Comparison of ENCODE assay signal across 10 cellular contexts in genomic region chr11:35216962-35217667, GRCh38.
DNase-seq lines count a peak whose midpoint lies in the region; ATAC-seq and TF ChIP-seq lines count a peak whose summit lies in the region.
"Had no signal": no experiment of that assay in that cellular context is flagged by ENCODE, and none has a peak within 500 bp of the region (broad histone marks: within the 10 kb centered on the region; RNA-seq: fewer than 3 reads in every experiment).

No MANE protein-coding gene starts in this region.

- H2BK20ac ChIP-seq in IMR-90 (ENCODE audit: low read depth, low read length) = peak overlapping the region; percentile 22; the same call in 1 of the 2 replicates

- no TSS peak for BruUV-seq in IMR-90 (replicated peaks; lab: Mats Ljungman, UMichigan)

- peak overlapping the region; percentile 24; the same call in 1 of the 2 replicates for H3K56ac ChIP-seq in IMR-90 (ENCODE audit: extremely low read depth, insufficient read depth, low read length)

- TF ChIP-seq RAD21 in IMR-90 (IDR thresholded peaks at IDR 0.05; ENCODE audit: low read length) (no peak), liver (IDR thresholded peaks at IDR 0.05) (peak in 1 of 2 donors; percentile 39)

- dilution Hi-C loops in IMR-90 (cut with HindIII; ENCODE audit: low sequenced_read_pairs, unreplicated experiment) = no loop called here

- H3K4me3 ChIP-seq in IMR-90 (ENCODE audit: insufficient read depth, low read depth, low read length) (no peak overlapping the region), liver (ENCODE audit: low read depth in 1 of 3, low read length in 3 of 3) (no peak overlapping the region)
- H3K4me3 ChIP-seq: heart right ventricle had no signal

- H2BK15ac ChIP-seq in IMR-90 (ENCODE audit: low read depth, low read length) = peak overlapping the region; percentile 69; the same call in 2 of the 3 replicates

- peak overlapping the region; percentile 41 for H2BK120ac ChIP-seq in IMR-90 (ENCODE audit: low read depth, low read length)

- H4K5ac ChIP-seq in IMR-90 (ENCODE audit: low read depth, low read length) = peak overlapping the region; percentile 77; the same call in 1 of the 2 replicates

- no peak overlapping the region for H2AFZ ChIP-seq in IMR-90 (replicated peaks; ENCODE audit: low read length, poor library complexity)

- H3K14ac ChIP-seq in IMR-90 (replicated peaks; ENCODE audit: low read depth, low read length) = peak overlapping the region; percentile 32; the same call in 1 of the 2 replicates

- CTCF ChIA-PET in IMR-90 (lab: Yijun Ruan, JAX) = no interaction called here

- H3K27me3 Mint-ChIP-seq in activated T-helper 2 cell treated with anti-CD3 and anti-CD28 coated beads, Interferon-gamma antibody, Interleukin-2, Interleukin-4, amounts not matched to agents 10 μg/mL and 5 μg/mL and 100 μg/mL, durations not matched to agents 14 hours and 24 hours and 36 hours (ENCODE audit: low read depth) = no peaks in the 10 kb centered on the region

- peak overlapping the region; percentile 58 for H3K18ac ChIP-seq in IMR-90 (ENCODE audit: low read depth, low read length)

- peaks cover 94% of the 10 kb centered on the region for H3K36me3 Mint-ChIP-seq in activated T-helper 2 cell treated with anti-CD3 and anti-CD28 coated beads, Interferon-gamma antibody, Interleukin-2, Interleukin-4, amounts not matched to agents 10 μg/mL and 5 μg/mL and 100 μg/mL, durations not matched to agents 14 hours and 24 hours and 36 hours (ENCODE audit: low read depth)

- in situ Hi-C loops in IMR-90 (cut with MboI; ENCODE audit: low sequenced_read_pairs) = no loop called here

- H3K9me3 Mint-ChIP-seq in activated T-helper 2 cell treated with anti-CD3 and anti-CD28 coated beads, Interferon-gamma antibody, Interleukin-2, Interleukin-4, amounts not matched to agents 10 μg/mL and 5 μg/mL and 100 μg/mL, durations not matched to agents 14 hours and 24 hours and 36 hours = no peaks in the 10 kb centered on the region

- peak overlapping the region; percentile 30; the same call in 1 of the 2 replicates for H4K91ac ChIP-seq in IMR-90 (ENCODE audit: insufficient read depth, low read depth, low read length)

- H3K9me1 ChIP-seq in IMR-90 (ENCODE audit: insufficient read depth, low read length) = peaks cover 19% of the 10 kb centered on the region

- H3K36me3 ChIP-seq in IMR-90 (ENCODE audit: control insufficient read depth, insufficient read depth, low read length) (peaks cover 64% of the 10 kb centered on the region), liver (ENCODE audit: control insufficient read depth in 4 of 4, insufficient read depth in 3 of 4, low read depth in 1 of 4, low read length in 3 of 4) (peaks cover 0 to 1% (median 0%) of the 10 kb centered on the region in 4 donors)

- peaks cover 43 to 76% of the 10 kb centered on the region in 2 experiments for H3K79me1 ChIP-seq in IMR-90 (ENCODE audit: low read depth in 1 of 2, low read length in 2 of 2)

- H3K27ac Mint-ChIP-seq in activated T-helper 2 cell treated with anti-CD3 and anti-CD28 coated beads, Interferon-gamma antibody, Interleukin-2, Interleukin-4, amounts not matched to agents 10 μg/mL and 5 μg/mL and 100 μg/mL, durations not matched to agents 14 hours and 24 hours and 36 hours = peak overlapping the region; percentile 29

- peak overlapping the region; percentile 88 for H3K27ac ChIP-seq in IMR-90 (ENCODE audit: insufficient read depth, low read length)
- no peak overlapping the region for H3K27ac ChIP-seq in liver (ENCODE audit: low read depth in 1 of 2, low read length in 2 of 2)

- H3K23ac ChIP-seq in IMR-90 (ENCODE audit: low read depth, low read length) = peak overlapping the region; percentile 6; the same call in 1 of the 2 replicates

- TF ChIP-seq CTCF in IMR-90 (conservative IDR thresholded peaks at IDR 0.05; ENCODE audit: low read depth, low read length) (no peak), liver (IDR thresholded peaks at IDR 0.05; ENCODE audit: low read depth, low read length, missing input control) (no peak)

- H3K4me1 ChIP-seq in IMR-90 (ENCODE audit: control insufficient read depth, insufficient read depth, low read length) = peaks cover 49% of the 10 kb centered on the region
- no peaks in the 10 kb centered on the region for H3K4me1 ChIP-seq in liver (ENCODE audit: control insufficient read depth in 4 of 4, insufficient read depth in 4 of 4, low read length in 3 of 4)

- H2AK5ac ChIP-seq in IMR-90 (ENCODE audit: low read depth, low read length) = peak overlapping the region; percentile 79

- no CpG with 5 or more reads among the region's 3 CpGs for WGBS in IMR-90 (ENCODE audit: extremely low coverage in 2 of 2, insufficient read length in 1 of 2), 2 experiments
- WGBS in liver = 63% methylated on average over 3 of the region's 3 CpGs

- intact Hi-C loops in IMR-90 (cut with micrococcal nuclease) = loop anchor here (5.0 kb wide), 1 partner anchor 75 kb away; no protein-coding TSS in a partner anchor
- intact Hi-C loops in activated T-helper 2 cell treated with anti-CD3 and anti-CD28 coated beads, Interferon-gamma antibody, Interleukin-2, Interleukin-4, amounts not matched to agents 10 μg/mL and 5 μg/mL and 100 μg/mL, durations not matched to agents 14 hours and 24 hours and 36 hours (cut with micrococcal nuclease) = loop anchor here (5.0 kb wide), 1 partner anchor 50 kb away; no protein-coding TSS in a partner anchor

- H4K20me1 ChIP-seq in IMR-90 (ENCODE audit: insufficient read depth, low read length) = peaks cover 3% of the 10 kb centered on the region; the same call in 1 of the 2 replicates

- POLR2A ChIA-PET in IMR-90 (lab: Charles Lee; ENCODE audit: unreplicated experiment) = no interaction called here

- H3K4me3 Mint-ChIP-seq in activated T-helper 2 cell treated with anti-CD3 and anti-CD28 coated beads, Interferon-gamma antibody, Interleukin-2, Interleukin-4, amounts not matched to agents 10 μg/mL and 5 μg/mL and 100 μg/mL, durations not matched to agents 14 hours and 24 hours and 36 hours (ENCODE audit: low read depth) = no peak overlapping the region

- H3K27me3 ChIP-seq in IMR-90 (ENCODE audit: control insufficient read depth, insufficient read depth, low read length) (no peaks in the 10 kb centered on the region), liver (ENCODE audit: control insufficient read depth in 4 of 4, insufficient read depth in 4 of 4, low read length in 3 of 4) (no peaks in the 10 kb centered on the region)
- H3K27me3 ChIP-seq: heart right ventricle had no signal

- H3K9me3 ChIP-seq in IMR-90 (ENCODE audit: control insufficient read depth, insufficient read depth, low read length) = no peaks in the 10 kb centered on the region
- H3K9me3 ChIP-seq in liver (ENCODE audit: control insufficient read depth in 4 of 4, low read length in 3 of 4) = no peaks in the 10 kb centered on the region
- H3K9me3 ChIP-seq: heart right ventricle had no signal

- H3K9ac ChIP-seq in IMR-90 (ENCODE audit: low read depth, low read length) (no peak overlapping the region; the same call in 1 of the 2 replicates), liver (ENCODE audit: low read depth in 1 of 2, low read length in 2 of 2) (no peak overlapping the region)

- peak overlapping the region; percentile 81 for H2BK5ac ChIP-seq in IMR-90 (ENCODE audit: low read depth, low read length, poor library complexity, severe bottlenecking)

- peak; percentile 74 for DNase-seq in DMS53 (lab: John Stamatoyannopoulos, UW)
- no peak for DNase-seq in IMR-90
- DNase-seq in activated T-helper 2 cell treated with anti-CD3 and anti-CD28 coated beads, Interferon-gamma antibody, Interleukin-2, Interleukin-4, amounts not matched to agents 10 μg/mL and 5 μg/mL and 100 μg/mL, durations not matched to agents 14 hours and 24 hours and 36 hours (ENCODE audit: low spot score) = peak; percentile 13
- DNase-seq in GM19238 (ENCODE audit: insufficient read length, low spot score) = no peak
- DNase-seq in SW 1271 (lab: John Stamatoyannopoulos, UW) = no peak
- DNase-seq: aorta, heart right ventricle had no signal

- H3K4me2 ChIP-seq in IMR-90 (ENCODE audit: low read depth, low read length) = no peak overlapping the region

- H2AK9ac ChIP-seq in IMR-90 (replicated peaks; ENCODE audit: low read depth, low read length, poor library complexity) = no peak overlapping the region

- no peak for ATAC-seq in IMR-90 (ENCODE audit: low read depth)
- no peak for ATAC-seq in GM21737 (IDR thresholded peaks at IDR 0.05; ENCODE audit: unreplicated experiment)
- ATAC-seq in GM18858 (IDR thresholded peaks at IDR 0.05; ENCODE audit: unreplicated experiment) = no peak
- ATAC-seq: heart right ventricle had no signal

- peak overlapping the region; percentile 51 for H3K4ac ChIP-seq in IMR-90 (ENCODE audit: low read depth, low read length)

- TF ChIP-seq POLR2A in IMR-90 (IDR thresholded peaks at IDR 0.05; ENCODE audit: low read depth, low read length) = no peak

- H3K4me1 Mint-ChIP-seq in activated T-helper 2 cell treated with anti-CD3 and anti-CD28 coated beads, Interferon-gamma antibody, Interleukin-2, Interleukin-4, amounts not matched to agents 10 μg/mL and 5 μg/mL and 100 μg/mL, durations not matched to agents 14 hours and 24 hours and 36 hours (ENCODE audit: low read depth) = peaks cover 44% of the 10 kb centered on the region

- peak overlapping the region; percentile 14 to 33 for H4K8ac ChIP-seq in IMR-90 (ENCODE audit: low read depth in 2 of 2, low read length in 2 of 2)

TF ChIP-seq in IMR-90, 13 proteins besides CTCF, POLR2A, EP300 and RAD21 (continues in another document):
- no peak for TF ChIP-seq BHLHE40 (IDR thresholded peaks at IDR 0.05; ENCODE audit: low read depth, low read length)
- TF ChIP-seq FOS (IDR thresholded peaks at IDR 0.05; ENCODE audit: low read depth, low read length) = peak; percentile 38; the same call in 1 of the 2 replicates
- no peak for TF ChIP-seq MXI1 (IDR thresholded peaks at IDR 0.05; ENCODE audit: borderline replicate concordance, low read depth, low read length)

TF ChIP-seq in liver, 16 proteins besides CTCF, POLR2A, EP300 and RAD21 (continues in another document):
- peak; percentile 48 to 83 for TF ChIP-seq HNF4A (conservative IDR thresholded peaks at IDR 0.05)
- no peak for TF ChIP-seq ATF3 (IDR thresholded peaks at IDR 0.05)
- TF ChIP-seq NR2F2 (IDR thresholded peaks at IDR 0.05) = no peak
- peak; percentile 57 for TF ChIP-seq MAX (IDR thresholded peaks at IDR 0.05)
- TF ChIP-seq YY1 (IDR thresholded peaks at IDR 0.05) = peak; percentile 37
- no peak for TF ChIP-seq GABPA (IDR thresholded peaks at IDR 0.05 in 1 of 2, conservative IDR thresholded peaks at IDR 0.05 in 1 of 2)
- TF ChIP-seq FOXA2 (IDR thresholded peaks at IDR 0.05) = peak; percentile 72
- no peak for TF ChIP-seq EGR1 (IDR thresholded peaks at IDR 0.05; ENCODE audit: low read depth in 2 of 2)
- TF ChIP-seq JUND (IDR thresholded peaks at IDR 0.05) = peak in 1 of 2 donors; percentile 72
- TF ChIP-seq TAF1 (conservative IDR thresholded peaks at IDR 0.05) = no peak

Comparison
In these comparisons a context has a peak if more than half of its experiments do, and no peak if none do; other contexts are left out.
1. DNase-seq: peak in DMS53 (single experiment) and activated T-helper 2 cell treated with anti-CD3 and anti-CD28 coated beads, Interferon-gamma antibody, Interleukin-2, Interleukin-4, amounts not matched to agents 10 μg/mL and 5 μg/mL and 100 μg/mL, durations not matched to agents 14 hours and 24 hours and 36 hours (single experiment); none in IMR-90 (single experiment), GM19238 (single experiment) and SW 1271 (0 of 2).